Comparison of ENCODE assay signal across 12 cellular contexts in the genomic region with DNA sequence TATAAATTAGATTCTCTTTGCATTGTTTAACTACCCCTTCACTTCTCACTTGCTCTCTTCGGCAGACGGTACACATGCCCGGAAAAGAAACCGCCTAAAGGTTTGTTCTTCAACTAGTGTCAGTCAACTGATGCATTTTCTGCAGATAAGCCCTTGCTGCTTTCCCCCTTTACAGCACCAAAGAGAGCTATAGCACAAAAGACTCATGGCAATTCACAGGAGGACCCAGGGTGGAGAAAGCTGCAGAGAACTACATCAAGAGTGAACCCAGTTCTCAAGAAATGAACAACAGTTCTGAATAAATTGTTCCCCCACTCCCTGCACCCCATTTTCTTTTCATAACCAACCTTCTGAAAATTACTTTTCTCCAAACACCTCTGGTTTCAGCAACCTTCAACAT. TPM values are rescaled to one million over a fixed set of nuclear protein-coding genes. Genes with fewer than 3 reads are reported as not detected.
DNase-seq lines count a peak whose midpoint lies in the region; ATAC-seq and TF ChIP-seq lines count a peak whose summit lies in the region.
"Had no signal": no experiment of that assay in that cellular context is flagged by ENCODE, and none has a peak within 500 bp of the region (broad histone marks: within the 10 kb centered on the region; RNA-seq: fewer than 3 reads in every experiment).

No MANE protein-coding gene starts in this region.

- no peak for TF ChIP-seq POLR2A in gastrocnemius medialis (IDR thresholded peaks at IDR 0.05)

- no peaks in the 10 kb centered on the region for H3K9me3 ChIP-seq in gastrocnemius medialis
- H3K9me3 ChIP-seq: body of pancreas, uterus had no signal

- TF ChIP-seq CTCF in HFFc6 (IDR thresholded peaks at IDR 0.05) (no peak), gastrocnemius medialis (IDR thresholded peaks at IDR 0.05 in 4 of 5, conservative IDR thresholded peaks at IDR 0.05 in 1 of 5) (no peak), GM10248 (IDR thresholded peaks at IDR 0.05; ENCODE audit: control extremely low read depth, extremely low read depth, low read depth, missing control alignments) (no peak)

- no peak overlapping the region for H3K4me3 ChIP-seq in gastrocnemius medialis
- H3K4me3 ChIP-seq: body of pancreas, uterus had no signal

- peaks cover 81% of the 10 kb centered on the region for H3K4me1 Mint-ChIP-seq in activated T-cell treated with anti-CD3 and anti-CD28 coated beads, Interleukin-2, amount 50 U/mL, for 24 hours (ENCODE audit: low read depth)
- peaks cover 32% of the 10 kb centered on the region for H3K4me1 Mint-ChIP-seq in HFFc6 (ENCODE audit: low read depth)

- H3K27ac Mint-ChIP-seq in activated T-cell treated with anti-CD3 and anti-CD28 coated beads, Interleukin-2, amount 50 U/mL, for 24 hours: peak overlapping the region; percentile 97
- H3K27ac Mint-ChIP-seq in HFFc6: peak overlapping the region; percentile 30; the same call in 1 of the 2 replicates

- no peak for DNase-seq in activated T-cell treated with anti-CD3 and anti-CD28 coated beads, Interleukin-2, amount 50 U/mL, for 24 hours
- DNase-seq in activated T-cell treated with anti-CD3 and anti-CD28 coated beads for 4 hours (no peak), HFFc6 (no peak), gastrocnemius medialis (no peak), GM10248 (ENCODE audit: extremely low spot score) (no peak), retina (no peak)
- DNase-seq in activated CD4-positive, alpha-beta T cell treated with anti-CD3 and anti-CD28 coated beads, Interleukin-2, amount 50 U/mL, for 48 hours: peak; percentile 9 to 21
- DNase-seq: body of pancreas, erythroblast, NCI-H146, uterus had no signal

- no peaks in the 10 kb centered on the region for H3K9me3 Mint-ChIP-seq in activated T-cell treated with anti-CD3 and anti-CD28 coated beads, Interleukin-2, amount 50 U/mL, for 24 hours
- H3K9me3 Mint-ChIP-seq in HFFc6: no peaks in the 10 kb centered on the region

- H3K4me1 ChIP-seq in gastrocnemius medialis: peaks cover 42% of the 10 kb centered on the region in 2 donors
- H3K4me1 ChIP-seq: uterus had no signal

- in situ Hi-C loops in gastrocnemius medialis (cut with MboI; ENCODE audit: low sequenced_read_pairs in 4 of 4): no loop called here

- no peaks in the 10 kb centered on the region for H3K27me3 ChIP-seq in gastrocnemius medialis
- H3K27me3 ChIP-seq: body of pancreas, uterus had no signal

- no peaks in the 10 kb centered on the region for H3K27me3 Mint-ChIP-seq in activated T-cell treated with anti-CD3 and anti-CD28 coated beads, Interleukin-2, amount 50 U/mL, for 24 hours
- H3K27me3 Mint-ChIP-seq in HFFc6 (ENCODE audit: insufficient read depth): peaks cover 2% of the 10 kb centered on the region; the same call in 1 of the 2 replicates

- intact Hi-C loops in gastrocnemius medialis (cut with DNase I; ENCODE audit: low total_unique reads): no loop called here

- ATAC-seq in gastrocnemius medialis: no peak
- no peak for ATAC-seq in HG03469 (IDR thresholded peaks at IDR 0.05; ENCODE audit: unreplicated experiment)
- ATAC-seq: body of pancreas had no signal

- peaks cover 99% of the 10 kb centered on the region for H3K36me3 Mint-ChIP-seq in activated T-cell treated with anti-CD3 and anti-CD28 coated beads, Interleukin-2, amount 50 U/mL, for 24 hours (ENCODE audit: low read depth)
- peaks cover 47% of the 10 kb centered on the region for H3K36me3 Mint-ChIP-seq in HFFc6 (ENCODE audit: low read depth)

- H3K4me3 Mint-ChIP-seq in activated T-cell treated with anti-CD3 and anti-CD28 coated beads, Interleukin-2, amount 50 U/mL, for 24 hours: peak overlapping the region; percentile 70
- no peak overlapping the region for H3K4me3 Mint-ChIP-seq in HFFc6

- peak overlapping the region; percentile 55 to 80 (median 70) for H3K27ac ChIP-seq in gastrocnemius medialis
- H3K27ac ChIP-seq: body of pancreas, uterus had no signal

- CTCF ChIA-PET in GM10248 (lab: Yijun Ruan, JAX): interaction anchor here (1.3 to 4.1 kb wide), 4 partner anchors 10 to 186 kb away, joined by 4 to 24 read pairs (median 12); no protein-coding TSS in a partner anchor

- H3K36me3 ChIP-seq in gastrocnemius medialis: peaks cover 0 to 68% of the 10 kb centered on the region in 2 donors
- H3K36me3 ChIP-seq: uterus had no signal

- POLR2A ChIA-PET in GM10248 (lab: Yijun Ruan, JAX): interaction anchor here (0.7 to 1.9 kb wide), 5 partner anchors 10 to 81 kb away, joined by 3 to 15 read pairs (median 3); partner anchors contain the start of gene CD164

RNA-seq across cellular contexts. Expression of gene CD164, which starts 8.9 kb away (rescaled TPM):
- total RNA-seq in HFFc6 (2021; fragmentation: NEBNext Ultra II Directional; extraction: Animal tissue kit (Norgen Biotek cat#: 25700)): 100 to 1,000 TPM; 243 to 260 (median 252) TPM
- 100 to 1,000 TPM in 3 of 4 donors, 10 to 100 TPM in 1; 50.1 to 134 (median 117) TPM for total RNA-seq in gastrocnemius medialis

Comparison
In these comparisons a context has a peak if more than half of its experiments do, and no peak if none do; other contexts are left out.
1. DNase-seq: peak in activated CD4-positive, alpha-beta T cell treated with anti-CD3 and anti-CD28 coated beads, Interleukin-2, amount 50 U/mL, for 48 hours (2 of 2); none in activated T-cell treated with anti-CD3 and anti-CD28 coated beads, Interleukin-2, amount 50 U/mL, for 24 hours (single experiment), activated T-cell treated with anti-CD3 and anti-CD28 coated beads for 4 hours (single experiment), HFFc6 (single experiment), gastrocnemius medialis (0 of 2), GM10248 (single experiment) and retina (single experiment).